ENCODE assay signal across 1 cellular context in genomic region chr2:728165-728564, GRCh38.
TF ChIP-seq lines count a peak whose summit lies in the region.

No MANE protein-coding gene starts in this region.

TF ChIP-seq in H1, 55 proteins besides CTCF, POLR2A, EP300 and RAD21:
- TF ChIP-seq SIRT6 (IDR thresholded peaks at IDR 0.05; ENCODE audit: low read length) = no peak
TF ChIP-seq in H1: peak in this region for 0.
